Comparison of ENCODE assay signal across 8 cellular contexts in the genomic region with DNA sequence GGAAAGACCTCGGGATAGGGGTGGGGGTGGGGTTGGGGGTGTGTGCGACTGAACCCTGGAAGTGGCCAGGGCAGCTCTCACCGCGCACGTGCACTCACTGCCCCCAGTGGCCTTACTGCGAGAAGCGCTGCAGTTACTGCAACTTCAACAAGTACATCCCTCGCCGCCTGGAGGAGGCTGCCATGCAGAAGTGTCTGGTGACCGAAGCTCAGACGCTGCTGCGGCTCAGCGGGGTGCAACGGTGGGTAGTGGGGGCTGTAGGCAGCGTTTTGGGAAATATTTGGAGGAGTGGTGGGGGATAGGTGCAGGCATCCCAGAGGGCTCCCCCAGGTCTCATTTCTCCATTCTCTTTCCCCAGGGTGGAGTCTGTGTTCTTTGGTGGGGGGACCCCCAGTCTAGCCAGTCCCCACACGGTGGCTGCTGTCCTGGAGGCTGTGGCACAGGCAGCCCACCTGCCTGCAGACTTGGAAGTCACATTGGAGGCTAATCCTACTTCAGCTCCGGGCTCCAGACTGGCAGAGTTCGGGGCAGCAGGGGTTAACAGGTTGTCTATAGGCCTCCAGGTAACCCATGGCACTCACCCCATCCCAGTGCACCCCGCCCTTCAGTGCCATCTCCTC. TPM values are rescaled to one million over a fixed set of nuclear protein-coding genes. Genes with fewer than 3 reads are reported as not detected.
DNase-seq lines count a peak whose midpoint lies in the region; ATAC-seq and TF ChIP-seq lines count a peak whose summit lies in the region.

No MANE protein-coding gene starts in this region.

- H3K4me3 ChIP-seq in HUES48 (ENCODE audit: low read depth, low read length) (peak overlapping the region; percentile 86), NT2/D1 (ENCODE audit: insufficient read length, low read depth) (peak overlapping the region; percentile 76), epithelial cell of esophagus (ENCODE audit: low read length) (peak overlapping the region; percentile 89)

- DNase-seq in DMS53 (lab: John Stamatoyannopoulos, UW) = peak; percentile 95
- DNase-seq in NT2/D1 (ENCODE audit: low read depth, low spot score) = peak; percentile 71
- peak; percentile 78 for DNase-seq in activated CD8-positive, alpha-beta memory T cell treated with anti-CD3 and anti-CD28 coated beads, Interleukin-2, amount 50 U/mL, for 48 hours
- DNase-seq in epithelial cell of esophagus (ENCODE audit: low read depth) = peak; percentile 72
- peak; percentile 65 for DNase-seq in mucosa of gallbladder (ENCODE audit: low spot score)
- peak; percentile 10 to 40 for DNase-seq in stimulated activated CD8-positive, alpha-beta memory T cell treated with anti-CD3 and anti-CD28 coated beads, Interleukin-4, amount 100 ng/mL, for 4 hours (ENCODE audit: low read depth in 2 of 2, low spot score in 1 of 2)

- TF ChIP-seq CTCF in epithelial cell of esophagus (IDR thresholded peaks at IDR 0.05; ENCODE audit: insufficient read depth, low read depth, low read length, missing control alignments) = peak; percentile 60

- H3K4me1 ChIP-seq in HUES48 (ENCODE audit: control insufficient read depth, insufficient read depth, low read length) = no peaks in the 10 kb centered on the region
- peaks cover 4% of the 10 kb centered on the region for H3K4me1 ChIP-seq in NT2/D1 (ENCODE audit: insufficient read depth, insufficient read length)

- H3K36me3 ChIP-seq in HUES48 (ENCODE audit: control insufficient read depth, insufficient read depth, low read length) (peaks cover 33% of the 10 kb centered on the region), NT2/D1 (ENCODE audit: insufficient read depth, insufficient read length, low read length) (peaks cover 30% of the 10 kb centered on the region)

- peak overlapping the region; percentile 70 for H3K27ac ChIP-seq in HUES48 (ENCODE audit: low read depth, low read length)

- H3K27me3 ChIP-seq in HUES48 (ENCODE audit: control insufficient read depth, insufficient read depth, low read length) (peaks cover 5% of the 10 kb centered on the region; the same call in 1 of the 2 replicates), NT2/D1 (ENCODE audit: insufficient read depth, insufficient read length) (no peaks in the 10 kb centered on the region)

- H3K9ac ChIP-seq in HUES48 (ENCODE audit: low read depth, low read length) (no peak overlapping the region), NT2/D1 (ENCODE audit: insufficient read length, low read depth) (no peak overlapping the region)

- H3K9me3 ChIP-seq in HUES48 (ENCODE audit: control insufficient read depth, insufficient read depth, low read length) (no peaks in the 10 kb centered on the region), NT2/D1 (ENCODE audit: insufficient read depth, low read length) (peaks cover 37% of the 10 kb centered on the region; the same call in 1 of the 2 replicates)

- no peak for ATAC-seq in GM19035 (IDR thresholded peaks at IDR 0.05; ENCODE audit: unreplicated experiment)

RNA-seq across cellular contexts. Expression of a gene that starts 1.0 kb away (rescaled TPM):
- 35.4 TPM for total RNA-seq in mucosa of gallbladder

RNA-seq across cellular contexts. Expression of a gene that starts 11.0 kb away (rescaled TPM):
- 2.1 TPM for total RNA-seq in mucosa of gallbladder

RNA-seq across cellular contexts. Expression of a gene that starts 28.6 kb away (rescaled TPM):
- 4.6 TPM for total RNA-seq in mucosa of gallbladder

RNA-seq across cellular contexts. Expression of a gene that starts 52.9 kb away (rescaled TPM):
- total RNA-seq in mucosa of gallbladder = 92.7 TPM

RNA-seq across cellular contexts. Expression of a gene that starts 53.6 kb away (rescaled TPM):
- 67.5 TPM for total RNA-seq in mucosa of gallbladder

Comparison
In these comparisons a context has a peak if more than half of its experiments do, and no peak if none do; other contexts are left out.
1. DNase-seq: peak in every context shown above with its lines; median percentile 95 in DMS53; 78 in activated CD8-positive, alpha-beta memory T cell treated with anti-CD3 and anti-CD28 coated beads, Interleukin-2, amount 50 U/mL, for 48 hours; 72 in epithelial cell of esophagus; 71 in NT2/D1; 65 in mucosa of gallbladder; 25 in stimulated activated CD8-positive, alpha-beta memory T cell treated with anti-CD3 and anti-CD28 coated beads, Interleukin-4, amount 100 ng/mL, for 4 hours.